Comparison of ENCODE assay signal across 24 cellular contexts in genomic region chr20:62068997-62069396, GRCh38. TPM values are rescaled to one million over a fixed set of nuclear protein-coding genes. Genes with fewer than 3 reads are reported as not detected.
DNase-seq lines count a peak whose midpoint lies in the region; ATAC-seq and TF ChIP-seq lines count a peak whose summit lies in the region.
"Had no signal": no experiment of that assay in that cellular context is flagged by ENCODE, and none has a peak within 500 bp of the region (broad histone marks: within the 10 kb centered on the region; RNA-seq: fewer than 3 reads in every experiment).

No MANE protein-coding gene starts in this region.

- no peak for TF ChIP-seq POLR2A in lower leg skin (IDR thresholded peaks at IDR 0.05)

- no peaks in the 10 kb centered on the region for H4K20me1 ChIP-seq in H9 (ENCODE audit: control insufficient read depth, insufficient read depth, insufficient read length)

- peaks cover 19 to 27% of the 10 kb centered on the region in 2 experiments for H3K9me3 Mint-ChIP-seq in H9

- DNase-seq in A673 (ENCODE audit: low spot score) (no peak), H9 (no peak), WERI-Rb-1 (no peak), lower leg skin (ENCODE audit: low spot score in 2 of 2) (no peak), NAMALWA (ENCODE audit: low spot score) (no peak), NCI-H2107 (lab: John Stamatoyannopoulos, UW) (no peak)
- DNase-seq: 8988T; erythroblast; foreskin melanocyte; Karpas-422; NCI-H1092; NCI-H1930; nucleus accumbens; retina; stimulated activated CD4-positive, alpha-beta T cell treated with anti-CD3 and anti-CD28 coated beads, Interleukin-4, amount 100 ng/mL, for 24 hours; stimulated activated naive CD4-positive, alpha-beta T cell treated with Interleukin-2 at 50 U/mL for 16 hours had no signal

- no peak overlapping the region for H4K8ac ChIP-seq in H9 (replicated peaks; ENCODE audit: insufficient read length, low read depth, low read length)

- no peak overlapping the region for H3K56ac ChIP-seq in H9 (ENCODE audit: insufficient read length, low read depth, low read length)

- H2AFZ ChIP-seq in H9 (ENCODE audit: low read length): no peak overlapping the region

- H3T11ph ChIP-seq in H9 (ENCODE audit: low read length): no peak overlapping the region

- H2BK12ac ChIP-seq in H9 (ENCODE audit: insufficient read length, low read depth, low read length): no peak overlapping the region

- no peak overlapping the region for H4K91ac ChIP-seq in H9 (ENCODE audit: insufficient read length, low read depth, low read length)

- POLR2A ChIA-PET in A673 (lab: Charles Lee; ENCODE audit: low non-redundant PET): no interaction called here

- no peak overlapping the region for H3K9ac ChIP-seq in H9 (ENCODE audit: extremely low read depth, insufficient read length, low read length)
- H3K9ac ChIP-seq in mucosa of rectum (ENCODE audit: low read depth in 1 of 2, low read length in 2 of 2): peak overlapping the region in 1 of 2 donors; percentile 24

- no peak overlapping the region for H2BK5ac ChIP-seq in H9 (ENCODE audit: insufficient read length, low read length)

- H4K5ac ChIP-seq in H9 (ENCODE audit: insufficient read length, low read depth, low read length): no peak overlapping the region

- no peak overlapping the region for H2BK15ac ChIP-seq in H9 (ENCODE audit: low read depth, low read length)

- peaks cover 9% of the 10 kb centered on the region for H3K23me2 ChIP-seq in H9 (ENCODE audit: insufficient read length, low read depth, low read length, poor library complexity, severe bottlenecking)

- no peaks in the 10 kb centered on the region for H3K27me3 ChIP-seq in A673 (replicated peaks; ENCODE audit: insufficient read depth, low read depth, low read length, poor library complexity)
- H3K27me3 ChIP-seq in H9 (ENCODE audit: insufficient read depth, low read length): no peaks in the 10 kb centered on the region
- no peaks in the 10 kb centered on the region for H3K27me3 ChIP-seq in WERI-Rb-1 (ENCODE audit: insufficient read depth, low read depth, severe bottlenecking)
- no peaks in the 10 kb centered on the region for H3K27me3 ChIP-seq in mucosa of rectum (ENCODE audit: control insufficient read depth in 2 of 2, insufficient read depth in 2 of 2, low read length in 2 of 2)

- H3K36me3 ChIP-seq in A673 (ENCODE audit: insufficient read depth, low read length, poor library complexity, severe bottlenecking) (no peaks in the 10 kb centered on the region), WERI-Rb-1 (peaks cover 6% of the 10 kb centered on the region), mucosa of rectum (ENCODE audit: control insufficient read depth in 2 of 2, insufficient read depth in 2 of 2, low read length in 2 of 2) (no peaks in the 10 kb centered on the region)

- H3K27ac ChIP-seq in A673 (ENCODE audit: low read depth, low read length, poor library complexity, severe bottlenecking): no peak overlapping the region
- H3K27ac ChIP-seq in H9 (ENCODE audit: insufficient read length, low read depth, low read length): no peak overlapping the region
- H3K27ac ChIP-seq in WERI-Rb-1: no peak overlapping the region
- peak overlapping the region; percentile 61 to 62 for H3K27ac ChIP-seq in mucosa of rectum (ENCODE audit: low read depth in 2 of 2, low read length in 2 of 2)

- H2BK120ac ChIP-seq in H9 (ENCODE audit: low read depth, low read length, poor library complexity, severe bottlenecking): no peak overlapping the region

- TF ChIP-seq CTCF in A673 (conservative IDR thresholded peaks at IDR 0.05; ENCODE audit: low read depth, low read length) (0 out of 2 replicates have a peak, but pooled peaks have one; percentile 9), H9 (conservative IDR thresholded peaks at IDR 0.05) (0 out of 3 replicates have a peak, but pooled peaks have one; percentile 13), WERI-Rb-1 (IDR thresholded peaks at IDR 0.05; ENCODE audit: low read depth, low read length) (0 out of 2 replicates have a peak, but pooled peaks have one; percentile 17), lower leg skin (IDR thresholded peaks at IDR 0.05) (no peak)

- no peak overlapping the region for H3K14ac ChIP-seq in H9 (ENCODE audit: insufficient read depth, low read length)

- H3K27ac Mint-ChIP-seq in H9: peak overlapping the region in 1 of 3 experiments; percentile 83; a peak in 2 of 7 replicates
- H3K27ac Mint-ChIP-seq: activated naive CD8-positive, alpha-beta T cell; T-helper 2 cell treated with Interferon-gamma antibody and Interleukin-4, amounts not matched to agents 5 μg/mL and 100 μg/mL, for 36 hours; WTC11 had no signal

- H3K9me3 ChIP-seq in A673 (ENCODE audit: low read depth, low read length, poor library complexity, severe bottlenecking) (peaks cover 8% of the 10 kb centered on the region), H9 (ENCODE audit: control insufficient read depth, low read depth, low read length) (peaks cover 16% of the 10 kb centered on the region), WERI-Rb-1 (ENCODE audit: severe bottlenecking) (peaks cover 4% of the 10 kb centered on the region), mucosa of rectum (ENCODE audit: control insufficient read depth in 2 of 2, low read length in 2 of 2) (peaks cover 0 to 5% of the 10 kb centered on the region in 2 donors)

- no TSS peak for BruUV-seq in A673 (replicated peaks; lab: Mats Ljungman, UMichigan)

- no peak overlapping the region for H3K4me2 ChIP-seq in H9 (ENCODE audit: insufficient read depth, insufficient read length, low read length)

- no CpG with 5 or more reads among the region's 7 CpGs for WGBS in H9 (ENCODE audit: extremely low coverage, insufficient read length, low lambda C conversion rate)
- 80 to 96% methylated on average over 7 of the region's 7 CpGs for WGBS in lower leg skin, 2 donors

- no peak overlapping the region for H2AK5ac ChIP-seq in H9 (ENCODE audit: insufficient read length, low read length)

- H3K4me1 Mint-ChIP-seq in H9: peaks cover 14 to 18% of the 10 kb centered on the region in 2 experiments

- ATAC-seq in HG02840 (IDR thresholded peaks at IDR 0.05; ENCODE audit: low FRiP score, unreplicated experiment): no peak
- ATAC-seq: Panc1, WTC11 had no signal

- no peak overlapping the region; a peak in 1 of 5 replicates for H3K4me3 Mint-ChIP-seq in H9
- H3K4me3 Mint-ChIP-seq: activated naive CD8-positive, alpha-beta T cell; T-helper 2 cell treated with Interferon-gamma antibody and Interleukin-4, amounts not matched to agents 5 μg/mL and 100 μg/mL, for 36 hours; WTC11 had no signal

- no peak overlapping the region for H3K4ac ChIP-seq in H9 (ENCODE audit: low read depth, low read length)

- intact Hi-C loops in A673 (cut with micrococcal nuclease; ENCODE audit: unreplicated experiment): no loop called here
- intact Hi-C loops in lower leg skin (cut with DNase I; ENCODE audit: low total_unique reads): loop anchor here (5.0 kb wide), 1 partner anchor 53 kb away; the partner anchor contains the start of gene LSM14B

- peaks cover 27% of the 10 kb centered on the region for H3K27me3 Mint-ChIP-seq in H9 (ENCODE audit: low read depth)
- H3K27me3 Mint-ChIP-seq: activated naive CD8-positive, alpha-beta T cell had no signal

- peaks cover 15% of the 10 kb centered on the region for H3K4me1 ChIP-seq in A673 (ENCODE audit: insufficient read depth, low read length, poor library complexity, severe bottlenecking)
- H3K4me1 ChIP-seq in H9 (ENCODE audit: insufficient read depth, low read length): no peaks in the 10 kb centered on the region; the same call in 1 of the 2 replicates
- peaks cover 32 to 40% of the 10 kb centered on the region in 2 donors for H3K4me1 ChIP-seq in mucosa of rectum (ENCODE audit: control insufficient read depth in 2 of 2, insufficient read depth in 2 of 2, low read length in 2 of 2)

- H3K36me3 Mint-ChIP-seq in H9 (ENCODE audit: insufficient read depth in 1 of 3, low read depth in 3 of 3): peaks cover 0 to 9% (median 1%) of the 10 kb centered on the region in 3 experiments; a peak in 3 of 7 replicates

- H3K79me1 ChIP-seq in H9 (ENCODE audit: insufficient read depth, low read depth, low read length, poor library complexity, severe bottlenecking): no peaks in the 10 kb centered on the region

- peaks cover under 1% of the 10 kb centered on the region; the same call in 1 of the 2 replicates for H3K79me2 ChIP-seq in H9 (ENCODE audit: insufficient read depth, low read length)

- CTCF ChIA-PET in A673 (lab: Charles Lee): no interaction called here

- H3K4me3 ChIP-seq in A673 (ENCODE audit: low read depth, low read length, poor library complexity, severe bottlenecking) (no peak overlapping the region), WERI-Rb-1 (ENCODE audit: low read depth, low read length) (no peak overlapping the region), mucosa of rectum (ENCODE audit: low read length in 2 of 2) (no peak overlapping the region), lower leg skin (ENCODE audit: low read depth, poor library complexity, severe bottlenecking) (no peak overlapping the region)
- H3K4me3 ChIP-seq: HAP-1, lung had no signal

- H2BK20ac ChIP-seq in H9 (ENCODE audit: low read depth, low read length, poor library complexity, severe bottlenecking): no peak overlapping the region

- no peak overlapping the region for H3K18ac ChIP-seq in H9 (ENCODE audit: insufficient read length, low read depth, low read length)

- H3K23ac ChIP-seq in H9 (ENCODE audit: insufficient read length, low read depth, low read length): no peak overlapping the region

RNA-seq across cellular contexts. Expression of gene TAF4, which starts 3.3 kb away (rescaled TPM):
- total RNA-seq in A673 (2021) (32.7 and 37.0 TPM in 2 replicates), H9 (2021) (30.8 and 40.9 TPM in 2 replicates), lower leg skin (10 to 100 TPM; 21.1 to 40.6 (median 22.1) TPM)

RNA-seq across cellular contexts. Expression of gene LSM14B, which starts 53.3 kb away (rescaled TPM):
- 72.5 and 80.2 TPM in 2 replicates for total RNA-seq in A673 (2021)
- 77.9 and 82.4 TPM in 2 replicates for total RNA-seq in H9 (2021)
- 10 to 100 TPM; 44.9 to 60.3 (median 49.9) TPM for total RNA-seq in lower leg skin

Comparison
In these comparisons a context has a peak if more than half of its experiments do, and no peak if none do; other contexts are left out.
1. H3K27ac ChIP-seq: peak in mucosa of rectum (2 of 2); none in A673 (single experiment), H9 (single experiment) and WERI-Rb-1 (single experiment).
2. CTCF ChIP-seq: peak in A673 (single experiment), H9 (single experiment) and WERI-Rb-1 (single experiment); none in lower leg skin (0 of 3).